In the genomic region with DNA sequence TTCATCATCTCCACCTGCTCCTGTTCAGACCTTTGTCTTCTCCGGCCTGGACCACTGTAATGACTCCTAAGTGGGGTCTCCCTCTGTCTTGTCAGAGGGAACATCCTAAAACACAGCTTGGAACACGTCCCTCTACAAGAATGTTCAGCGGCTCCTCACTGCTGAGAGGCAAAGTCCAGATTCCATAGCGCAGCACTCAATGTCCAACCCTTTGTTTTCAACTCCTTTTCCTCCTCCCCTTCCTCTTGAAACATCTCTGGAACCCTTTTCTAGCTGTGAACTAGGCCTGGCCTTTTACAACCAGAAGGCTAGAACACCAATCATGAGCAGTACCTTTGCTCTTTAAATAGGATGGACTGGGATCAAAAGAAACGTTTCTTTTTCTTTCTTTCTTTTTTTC, we compare ENCODE assay signal across 12 cellular contexts. TPM values are rescaled to one million over a fixed set of nuclear protein-coding genes. Genes with fewer than 3 reads are reported as not detected.
"Had no signal": no experiment of that assay in that cellular context is flagged by ENCODE, and none has a peak within 500 bp of the region (broad histone marks: within the 10 kb centered on the region; RNA-seq: fewer than 3 reads in every experiment).

No MANE protein-coding gene starts in this region.

- H3K27ac ChIP-seq: GM23248, HL-60 had no signal

- ATAC-seq: HCT116, K562 had no signal

- H3K4me3 ChIP-seq: GM23248, HAP-1, K562 had no signal

- H3K4me3 Mint-ChIP-seq: HFFc6 had no signal

- H3K27ac Mint-ChIP-seq: HFFc6 had no signal

- FAIRE-seq: K562 had no signal

- H3K9me3 Mint-ChIP-seq: HFFc6 had no signal

- H2AFZ ChIP-seq: GM23248 had no signal

- DNase-seq: GM23248, GOT3, H7, HFFc6, IMR-90, KG1 had no signal

- H3K36me3 ChIP-seq: HAP-1 had no signal

- H3K9me3 ChIP-seq: HAP-1 had no signal

- H3K4me1 ChIP-seq: HAP-1 had no signal

RNA-seq across cellular contexts. Expression of gene C17orf50, which starts 0.9 kb away (rescaled TPM):
- total RNA-seq: GM23248, H4, H7, HFFc6, HT1080, IMR-90, K562 had no signal
- polyA plus RNA-seq: GM23248, IMR-90, K562 had no signal

RNA-seq across cellular contexts. Expression of gene GAS2L2, which starts 8.6 kb away (rescaled TPM):
- total RNA-seq: GM23248, HFFc6, IMR-90, K562 had no signal
- polyA plus RNA-seq: GM23248, K562 had no signal

RNA-seq across cellular contexts. Expression of gene MMP28, which starts 33.8 kb away (rescaled TPM):
- total RNA-seq: GM23248, H7, HFFc6, K562 had no signal
- polyA plus RNA-seq: GM23248, IMR-90, K562 had no signal
